ENCODE assay signal across 23 cellular contexts in the genomic region with DNA sequence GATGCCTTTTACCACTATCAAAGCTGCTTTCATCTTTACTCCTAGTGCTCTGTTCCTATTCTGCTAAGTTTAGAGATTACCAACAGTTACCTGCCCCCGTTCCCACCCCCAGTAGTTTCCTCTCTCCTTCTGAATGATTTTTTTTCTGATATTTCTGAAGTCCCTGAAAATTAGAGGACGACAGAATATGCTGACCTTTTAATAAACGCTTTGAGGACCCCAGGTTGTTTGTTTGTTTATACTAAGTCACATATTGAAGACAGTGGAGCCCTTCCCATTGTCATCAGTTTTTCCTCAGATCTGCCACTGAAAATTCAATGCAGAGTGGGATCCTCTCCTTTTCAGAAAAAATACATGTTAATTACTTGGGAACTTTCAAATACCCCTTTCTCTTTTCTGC.
"Had no signal": no experiment of that assay in that cellular context is flagged by ENCODE, and none has a peak within 500 bp of the region (broad histone marks: within the 10 kb centered on the region; RNA-seq: fewer than 3 reads in every experiment).

No MANE protein-coding gene starts in this region.

- H2AFZ ChIP-seq: hepatocyte had no signal

- H3K4me2 ChIP-seq: hepatocyte had no signal

- H3K36me3 ChIP-seq: esophagus muscularis mucosa, gastroesophageal sphincter, heart left ventricle, left lung, lower lobe of right lung had no signal

- H3K4me1 ChIP-seq: esophagus muscularis mucosa, foreskin keratinocyte, gastroesophageal sphincter, left lung, lower lobe of right lung had no signal

- H3K9me3 ChIP-seq: esophagus muscularis mucosa, gastroesophageal sphincter, heart left ventricle, left lung, lower lobe of right lung, mucosa of descending colon had no signal

- H3K27me3 ChIP-seq: esophagus muscularis mucosa, foreskin keratinocyte, gastroesophageal sphincter, heart left ventricle, hepatocyte, left lung had no signal

- H3K27ac ChIP-seq: coronary artery, dorsolateral prefrontal cortex, esophagus muscularis mucosa, foreskin keratinocyte, gastroesophageal sphincter, heart left ventricle, hepatocyte, left lung, lower lobe of right lung had no signal

- FAIRE-seq: endothelial cell of umbilical vein, frontal cortex had no signal

- ATAC-seq: foreskin keratinocyte; gastroesophageal sphincter; heart left ventricle; left cardiac atrium; left lung; left ventricle myocardium superior; lower lobe of right lung; mucosa of descending colon; naive thymus-derived CD8-positive, alpha-beta T cell had no signal

- DNase-seq: dermis blood vessel endothelial cell; dorsolateral prefrontal cortex; effector CD4-positive, alpha-beta T cell; effector memory CD4-positive, alpha-beta T cell; foreskin keratinocyte; heart left ventricle; hypothalamus; immature natural killer cell; islet precursor cell; left cardiac atrium; left ventricle myocardium superior; lower lobe of right lung; mesenchymal stem cell; mucosa of descending colon; naive B cell; naive thymus-derived CD8-positive, alpha-beta T cell had no signal

- H3K79me2 ChIP-seq: hepatocyte had no signal

- H3K4me3 ChIP-seq: coronary artery, dorsolateral prefrontal cortex, esophagus muscularis mucosa, gastroesophageal sphincter, heart left ventricle, hepatocyte, left lung, lower lobe of right lung, mucosa of descending colon had no signal
